26 cellular contexts compared by ENCODE assay signal in the genomic region with DNA sequence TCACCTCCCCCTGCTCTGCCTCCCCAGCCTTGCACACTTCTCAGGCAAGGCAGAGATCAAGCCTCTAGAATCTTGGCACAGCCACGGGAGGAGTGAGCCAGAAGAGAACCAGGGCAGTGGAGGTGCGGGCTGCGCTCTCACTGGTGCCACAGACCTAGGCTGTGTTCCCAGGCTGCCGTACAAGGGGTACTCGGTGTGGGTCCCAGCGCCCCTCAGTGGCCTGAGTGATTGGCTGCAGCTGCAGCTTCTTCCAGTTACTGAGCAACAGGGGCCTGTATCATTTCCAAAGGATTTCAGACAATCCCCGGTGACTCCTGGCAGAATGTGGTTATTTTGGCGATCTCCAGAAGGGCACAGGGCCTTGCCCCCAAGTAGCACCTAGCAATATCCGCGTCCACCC.
"Had no signal": no experiment of that assay in that cellular context is flagged by ENCODE, and none has a peak within 500 bp of the region (broad histone marks: within the 10 kb centered on the region; RNA-seq: fewer than 3 reads in every experiment).

No MANE protein-coding gene starts in this region.

- H3K9me3 ChIP-seq: adrenal gland had no signal

- H3K36me3 ChIP-seq: adrenal gland, Peyer's patch had no signal

- H3K27me3 Mint-ChIP-seq: activated naive CD8-positive, alpha-beta T cell treated with anti-CD3 and anti-CD28 coated beads, Interleukin-2, amount 10 ng/mL, durations not matched to agents 7 days and 5 days had no signal

- H3K27me3 ChIP-seq: adrenal gland, Peyer's patch had no signal

- DNase-seq: activated CD4-positive, alpha-beta T cell treated with anti-CD3 and anti-CD28 coated beads for 48 hours; activated CD4-positive, alpha-beta T cell treated with anti-CD3 and anti-CD28 coated beads, Interleukin-2, amount 50 U/mL, for 4 hours; activated CD4-positive, CD25-positive, alpha-beta regulatory T cell treated with anti-CD3 and anti-CD28 coated beads, Interleukin-2, amount 50 U/mL, for 72 hours; activated CD8-positive, alpha-beta memory T cell treated with anti-CD3 and anti-CD28 coated beads, Interleukin-2, amount 50 U/mL, for 48 hours; activated CD8-positive, alpha-beta T cell treated with anti-CD3 and anti-CD28 coated beads, Interleukin-2, amount 10 ng/mL, durations not matched to agents 7 days and 5 days; activated naive CD4-positive, alpha-beta T cell treated with anti-CD3 and anti-CD28 coated beads, Interleukin-2, amount 50 U/mL, for 16 hours; activated naive CD8-positive, alpha-beta T cell treated with anti-CD3 and anti-CD28 coated beads, Interleukin-2, amount 10 ng/mL, durations not matched to agents 7 days and 5 days; activated T-cell treated with anti-CD3 and anti-CD28 coated beads, Interleukin-2, amount 50 U/mL, for 1 hour; adrenal gland; anterior cingulate cortex; cerebellar nuclear complex; KG1; NCI-H1092; NCI-H1417; NCI-H2107; NCI-H446; NCI-H524; NCI-H774; NK-92 treated with Interleukin-12 subunit alpha and Interleukin-12 subunit beta, amount 100 ng/mL, for 24 hours; OCI-M1; Peyer's patch; SIG-M5; SW 1271 had no signal

- H3K27ac ChIP-seq: adrenal gland, Peyer's patch, RWPE1, SK-N-MC had no signal

- H3K4me1 Mint-ChIP-seq: activated naive CD8-positive, alpha-beta T cell treated with anti-CD3 and anti-CD28 coated beads, Interleukin-2, amount 10 ng/mL, durations not matched to agents 7 days and 5 days; WTC11 had no signal

- H3K36me3 Mint-ChIP-seq: activated naive CD8-positive, alpha-beta T cell treated with anti-CD3 and anti-CD28 coated beads, Interleukin-2, amount 10 ng/mL, durations not matched to agents 7 days and 5 days had no signal

- H3K4me3 ChIP-seq: adrenal gland, Peyer's patch, SK-N-MC had no signal

- ATAC-seq: activated CD8-positive, alpha-beta T cell treated with anti-CD3 and anti-CD28 coated beads, Interleukin-2, amount 10 ng/mL, durations not matched to agents 7 days and 5 days; WTC11 had no signal

- H3K4me1 ChIP-seq: adrenal gland, Peyer's patch had no signal

- H3K4me3 Mint-ChIP-seq: activated CD8-positive, alpha-beta T cell treated with anti-CD3 and anti-CD28 coated beads, Interleukin-2, amount 10 ng/mL, durations not matched to agents 7 days and 5 days; activated naive CD8-positive, alpha-beta T cell treated with anti-CD3 and anti-CD28 coated beads, Interleukin-2, amount 10 ng/mL, durations not matched to agents 7 days and 5 days; WTC11 had no signal

- H3K27ac Mint-ChIP-seq: activated CD8-positive, alpha-beta T cell treated with anti-CD3 and anti-CD28 coated beads, Interleukin-2, amount 10 ng/mL, durations not matched to agents 7 days and 5 days; activated naive CD8-positive, alpha-beta T cell treated with anti-CD3 and anti-CD28 coated beads, Interleukin-2, amount 10 ng/mL, durations not matched to agents 7 days and 5 days; WTC11 had no signal
